In genomic region chr19:38554676-38555141, GRCh38 we compare ENCODE assay signal across 23 cellular contexts.
DNase-seq lines count a peak whose midpoint lies in the region; ATAC-seq and TF ChIP-seq lines count a peak whose summit lies in the region.
"Had no signal": no experiment of that assay in that cellular context is flagged by ENCODE, and none has a peak within 500 bp of the region (broad histone marks: within the 10 kb centered on the region; RNA-seq: fewer than 3 reads in every experiment).

No MANE protein-coding gene starts in this region.

- H4K20me1 ChIP-seq in DOHH2 (ENCODE audit: control insufficient read depth, insufficient read depth, low read depth, low read length) = no peaks in the 10 kb centered on the region

- H3K9me3 Mint-ChIP-seq in activated CD4-positive, alpha-beta memory T cell treated with anti-CD3 and anti-CD28 coated beads, Interleukin-2, amount 10 ng/mL, durations not matched to agents 7 days and 5 days = no peaks in the 10 kb centered on the region
- peaks cover 5% of the 10 kb centered on the region for H3K9me3 Mint-ChIP-seq in mesothelial cell of epicardium
- H3K9me3 Mint-ChIP-seq: CD4-positive, alpha-beta memory T cell had no signal

- no peaks in the 10 kb centered on the region for H3K9me2 ChIP-seq in DOHH2 (replicated peaks; ENCODE audit: control insufficient read depth, low read length)

- peaks cover 61% of the 10 kb centered on the region for H3K4me1 Mint-ChIP-seq in activated CD4-positive, alpha-beta memory T cell treated with anti-CD3 and anti-CD28 coated beads, Interleukin-2, amount 10 ng/mL, durations not matched to agents 7 days and 5 days
- H3K4me1 Mint-ChIP-seq in mesothelial cell of epicardium = peaks cover under 1% of the 10 kb centered on the region

- no peaks in the 10 kb centered on the region; the same call in 1 of the 2 replicates for H3K27me3 ChIP-seq in DOHH2 (ENCODE audit: control insufficient read depth, low read length)
- H3K27me3 ChIP-seq: BE2C, Peyer's patch had no signal

- H3F3A ChIP-seq in DOHH2 (ENCODE audit: control insufficient read depth, insufficient read depth) = peaks cover 7% of the 10 kb centered on the region

- no peak overlapping the region for H3K4me3 Mint-ChIP-seq in activated CD4-positive, alpha-beta memory T cell treated with anti-CD3 and anti-CD28 coated beads, Interleukin-2, amount 10 ng/mL, durations not matched to agents 7 days and 5 days
- no peak overlapping the region for H3K4me3 Mint-ChIP-seq in mesothelial cell of epicardium

- TF ChIP-seq CTCF in DOHH2 (IDR thresholded peaks at IDR 0.05; ENCODE audit: low read depth, low read length, poor library complexity, severe bottlenecking) (no peak), mesothelial cell of epicardium (IDR thresholded peaks at IDR 0.05; ENCODE audit: unreplicated experiment) (no peak)

- CTCF ChIA-PET in activated CD4-positive, alpha-beta memory T cell treated with anti-CD3 and anti-CD28 coated beads, Interleukin-2, amount 10 ng/mL, durations not matched to agents 7 days and 5 days (lab: Charles Lee) = interaction anchor here (2.6 to 5.6 kb wide), 2 partner anchors 10 to 64 kb away, joined by 7 to 28 read pairs; partner anchors contain the start of genes EIF3K and MAP4K1

- H3K27ac ChIP-seq in DOHH2 (ENCODE audit: low read depth, low read length) = peak overlapping the region; percentile 44
- H3K27ac ChIP-seq: 22Rv1, Peyer's patch, SK-N-MC had no signal

- H3K4me1 ChIP-seq in DOHH2 (ENCODE audit: control insufficient read depth, low read length) = peaks cover 36% of the 10 kb centered on the region
- H3K4me1 ChIP-seq: BE2C, Peyer's patch had no signal

- ATAC-seq in HG03565 (IDR thresholded peaks at IDR 0.05; ENCODE audit: unreplicated experiment) = no peak
- ATAC-seq: Right ventricle myocardium inferior had no signal

- POLR2A ChIA-PET in activated CD4-positive, alpha-beta memory T cell treated with anti-CD3 and anti-CD28 coated beads, Interleukin-2, amount 10 ng/mL, durations not matched to agents 7 days and 5 days (lab: Charles Lee) = interaction anchor here (0.8 kb wide), 1 partner anchor 63 kb away, joined by 3 read pairs; the partner anchor contains the start of gene MAP4K1

- peak overlapping the region; percentile 52 for H3K4me2 ChIP-seq in DOHH2 (ENCODE audit: low read length)

- peaks cover 3% of the 10 kb centered on the region for H3K27me3 Mint-ChIP-seq in activated CD4-positive, alpha-beta memory T cell treated with anti-CD3 and anti-CD28 coated beads, Interleukin-2, amount 10 ng/mL, durations not matched to agents 7 days and 5 days
- no peaks in the 10 kb centered on the region for H3K27me3 Mint-ChIP-seq in mesothelial cell of epicardium (ENCODE audit: low read depth)

- DNase-seq in NOMO-1 treated with DMSO at 0.1 percent for 48 hours (lab: John Stamatoyannopoulos, UW; ENCODE audit: unreplicated experiment) (peak; percentile 9), NOMO-1 treated with dmso at 0.1 percent for 144 hours (lab: John Stamatoyannopoulos, UW; ENCODE audit: unreplicated experiment) (no peak), M059J (ENCODE audit: low read depth) (peak; percentile 14), mesothelial cell of epicardium (ENCODE audit: low spot score in 2 of 2, unreplicated experiment in 2 of 2) (no peak), NCI-H1092 (lab: John Stamatoyannopoulos, UW) (no peak)
- no peak for DNase-seq in activated CD4-positive, alpha-beta memory T cell treated with anti-CD3 and anti-CD28 coated beads, Interleukin-2, amount 10 ng/mL, durations not matched to agents 7 days and 5 days
- DNase-seq: BE2C; Calu3; CD4-positive, alpha-beta memory T cell; DMS53; GOT3; KG1; MG63; NCI-H1105; NCI-H1694 treated with DMSO at 0.1 percent for 48 hours; NCI-H526 treated with DMSO at 0.1 percent for 48 hours; NK-92 treated with Interleukin-12 subunit alpha and Interleukin-12 subunit beta, amount 100 ng/mL, for 24 hours; Peyer's patch had no signal

- no peaks in the 10 kb centered on the region for H3K9me3 ChIP-seq in DOHH2 (ENCODE audit: control insufficient read depth, insufficient read depth, low read length)
- H3K9me3 ChIP-seq: BE2C, MG63, Peyer's patch had no signal

- no peaks in the 10 kb centered on the region for H3K36me3 ChIP-seq in DOHH2 (ENCODE audit: control insufficient read depth, low read length)
- H3K36me3 ChIP-seq: BE2C, MG63, Peyer's patch had no signal

- H3K4me3 ChIP-seq in DOHH2 (ENCODE audit: low read length) = peak overlapping the region; percentile 30
- H3K4me3 ChIP-seq: MG63, Peyer's patch, SK-N-MC had no signal

- no peaks in the 10 kb centered on the region for H3K36me3 Mint-ChIP-seq in activated CD4-positive, alpha-beta memory T cell treated with anti-CD3 and anti-CD28 coated beads, Interleukin-2, amount 10 ng/mL, durations not matched to agents 7 days and 5 days (ENCODE audit: low read depth)
- H3K36me3 Mint-ChIP-seq in mesothelial cell of epicardium = no peaks in the 10 kb centered on the region
- H3K36me3 Mint-ChIP-seq: CD4-positive, alpha-beta memory T cell had no signal

- peak overlapping the region; percentile 5 for H3K27ac Mint-ChIP-seq in activated CD4-positive, alpha-beta memory T cell treated with anti-CD3 and anti-CD28 coated beads, Interleukin-2, amount 10 ng/mL, durations not matched to agents 7 days and 5 days
- H3K27ac Mint-ChIP-seq in mesothelial cell of epicardium = no peak overlapping the region

- no peaks in the 10 kb centered on the region for H3K79me2 ChIP-seq in DOHH2 (ENCODE audit: control insufficient read depth, low read length)

Comparison
In these comparisons a context has a peak if more than half of its experiments do, and no peak if none do; other contexts are left out.
1. DNase-seq: peak in NOMO-1 treated with DMSO at 0.1 percent for 48 hours (single experiment) and M059J (single experiment); none in NOMO-1 treated with dmso at 0.1 percent for 144 hours (single experiment), activated CD4-positive, alpha-beta memory T cell treated with anti-CD3 and anti-CD28 coated beads, Interleukin-2, amount 10 ng/mL, durations not matched to agents 7 days and 5 days (single experiment), mesothelial cell of epicardium (0 of 2) and NCI-H1092 (single experiment).